In the genomic region with DNA sequence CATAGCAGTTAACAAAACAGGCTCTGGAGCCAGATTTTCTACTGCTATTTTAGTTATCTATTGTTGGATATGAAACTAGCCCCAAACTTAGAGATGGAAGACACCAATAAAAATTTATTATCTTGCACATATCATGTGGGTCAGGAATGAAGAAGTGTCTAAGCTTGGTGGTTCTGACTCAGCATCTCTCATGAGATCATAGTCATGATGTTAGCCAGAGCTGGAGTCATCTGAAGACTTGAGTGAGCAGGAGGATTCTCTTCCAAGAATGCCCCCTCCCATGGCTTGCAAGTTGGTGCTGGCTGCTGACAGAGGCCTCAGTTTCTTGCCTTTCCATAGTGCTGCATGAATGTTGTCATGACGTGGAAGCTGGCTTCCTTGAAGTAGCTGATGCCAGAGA, we compare ENCODE assay signal across 20 cellular contexts.
DNase-seq lines count a peak whose midpoint lies in the region; ATAC-seq, FAIRE-seq and TF ChIP-seq lines count a peak whose summit lies in the region.
"Had no signal": no experiment of that assay in that cellular context is flagged by ENCODE, and none has a peak within 500 bp of the region (broad histone marks: within the 10 kb centered on the region; RNA-seq: fewer than 3 reads in every experiment).

No MANE protein-coding gene starts in this region.

- H3K36me3 ChIP-seq in adipocyte (ENCODE audit: control insufficient read depth, insufficient read depth, low read length, severe bottlenecking): no peaks in the 10 kb centered on the region
- H3K36me3 ChIP-seq: stomach had no signal

- H3K9me3 Mint-ChIP-seq in activated naive CD8-positive, alpha-beta T cell treated with anti-CD3 and anti-CD28 coated beads, Interleukin-2, amount 50 U/mL, for 24 hours: no peaks in the 10 kb centered on the region
- H3K9me3 Mint-ChIP-seq in activated naive CD8-positive, alpha-beta T cell treated with anti-CD3 and anti-CD28 coated beads for 36 hours: no peaks in the 10 kb centered on the region
- H3K9me3 Mint-ChIP-seq in endothelial cell (ENCODE audit: unreplicated experiment): no peaks in the 10 kb centered on the region
- H3K9me3 Mint-ChIP-seq: effector memory CD8-positive, alpha-beta T cell had no signal

- DNase-seq in activated naive CD8-positive, alpha-beta T cell treated with anti-CD3 and anti-CD28 coated beads, Interleukin-2, amount 50 U/mL, for 24 hours: no peak
- no peak for DNase-seq in activated naive CD8-positive, alpha-beta T cell treated with anti-CD3 and anti-CD28 coated beads for 36 hours
- DNase-seq in adipocyte (ENCODE audit: low read depth): peak; percentile 5
- DNase-seq in foreskin keratinocyte: peak; percentile 18 to 52
- no peak for DNase-seq in endothelial cell (ENCODE audit: low spot score)
- DNase-seq in activated CD4-positive, alpha-beta T cell treated with anti-CD3 and anti-CD28 coated beads, Interleukin-2, amount 50 U/mL, for 1 hour: no peak
- no peak for DNase-seq in H54 (ENCODE audit: insufficient read length, low spot score)
- DNase-seq: activated gamma-delta T cell; C1 segment of cervical spinal cord; effector memory CD8-positive, alpha-beta T cell; H9; left cardiac atrium; midbrain; NCI-H2029; NCI-H510A; nephron progenitor cell; posterior cingulate gyrus; stomach had no signal

- H3K27me3 Mint-ChIP-seq in activated naive CD8-positive, alpha-beta T cell treated with anti-CD3 and anti-CD28 coated beads, Interleukin-2, amount 50 U/mL, for 24 hours: peaks cover 5% of the 10 kb centered on the region
- no peaks in the 10 kb centered on the region for H3K27me3 Mint-ChIP-seq in activated naive CD8-positive, alpha-beta T cell treated with anti-CD3 and anti-CD28 coated beads for 36 hours
- H3K27me3 Mint-ChIP-seq in endothelial cell (ENCODE audit: unreplicated experiment): no peaks in the 10 kb centered on the region

- no peak for FAIRE-seq in H54 (lab: Jason Lieb, UNC)
- FAIRE-seq: A204.1 had no signal

- H3K9me3 ChIP-seq in adipocyte (ENCODE audit: control insufficient read depth, low read length): peaks cover 10% of the 10 kb centered on the region

- peak; percentile 33 for ATAC-seq in activated naive CD8-positive, alpha-beta T cell treated with anti-CD3 and anti-CD28 coated beads, Interleukin-2, amount 50 U/mL, for 24 hours
- ATAC-seq in foreskin keratinocyte (peak; percentile 57), HG03520 (IDR thresholded peaks at IDR 0.05; ENCODE audit: unreplicated experiment) (no peak)
- ATAC-seq: effector memory CD8-positive, alpha-beta T cell; left cardiac atrium had no signal

- TF ChIP-seq CTCF in foreskin keratinocyte (conservative IDR thresholded peaks at IDR 0.05) (no peak), endothelial cell (IDR thresholded peaks at IDR 0.05; ENCODE audit: unreplicated experiment) (no peak)

- H3K36me3 Mint-ChIP-seq in activated naive CD8-positive, alpha-beta T cell treated with anti-CD3 and anti-CD28 coated beads, Interleukin-2, amount 50 U/mL, for 24 hours (ENCODE audit: low read depth): no peaks in the 10 kb centered on the region
- no peaks in the 10 kb centered on the region for H3K36me3 Mint-ChIP-seq in activated naive CD8-positive, alpha-beta T cell treated with anti-CD3 and anti-CD28 coated beads for 36 hours
- H3K36me3 Mint-ChIP-seq in endothelial cell (ENCODE audit: low read depth, unreplicated experiment): no peaks in the 10 kb centered on the region

- H3K4me3 Mint-ChIP-seq in activated naive CD8-positive, alpha-beta T cell treated with anti-CD3 and anti-CD28 coated beads, Interleukin-2, amount 50 U/mL, for 24 hours: no peak overlapping the region
- no peak overlapping the region for H3K4me3 Mint-ChIP-seq in activated naive CD8-positive, alpha-beta T cell treated with anti-CD3 and anti-CD28 coated beads for 36 hours
- no peak overlapping the region for H3K4me3 Mint-ChIP-seq in endothelial cell (ENCODE audit: unreplicated experiment)
- H3K4me3 Mint-ChIP-seq: effector memory CD8-positive, alpha-beta T cell; H9; nephron progenitor cell had no signal

- TF ChIP-seq POLR2A in H54 (IDR thresholded peaks at IDR 0.05; ENCODE audit: low read depth, low read length): no peak

- H3K9ac ChIP-seq in adipocyte (ENCODE audit: low read length): no peak overlapping the region

- peaks cover 14% of the 10 kb centered on the region for H3K4me1 ChIP-seq in adipocyte (ENCODE audit: control insufficient read depth, insufficient read depth, low read length)
- no peaks in the 10 kb centered on the region for H3K4me1 ChIP-seq in foreskin keratinocyte

- H3K27me3 ChIP-seq in adipocyte (replicated peaks; ENCODE audit: control insufficient read depth, insufficient read depth, low read length): no peaks in the 10 kb centered on the region
- no peaks in the 10 kb centered on the region for H3K27me3 ChIP-seq in foreskin keratinocyte
- H3K27me3 ChIP-seq: stomach had no signal

- peaks cover 2% of the 10 kb centered on the region for H3K4me1 Mint-ChIP-seq in activated naive CD8-positive, alpha-beta T cell treated with anti-CD3 and anti-CD28 coated beads, Interleukin-2, amount 50 U/mL, for 24 hours
- no peaks in the 10 kb centered on the region for H3K4me1 Mint-ChIP-seq in activated naive CD8-positive, alpha-beta T cell treated with anti-CD3 and anti-CD28 coated beads for 36 hours
- peaks cover 27% of the 10 kb centered on the region for H3K4me1 Mint-ChIP-seq in endothelial cell (ENCODE audit: unreplicated experiment)

- H3K27ac Mint-ChIP-seq in activated naive CD8-positive, alpha-beta T cell treated with anti-CD3 and anti-CD28 coated beads, Interleukin-2, amount 50 U/mL, for 24 hours: no peak overlapping the region
- no peak overlapping the region for H3K27ac Mint-ChIP-seq in activated naive CD8-positive, alpha-beta T cell treated with anti-CD3 and anti-CD28 coated beads for 36 hours
- H3K27ac Mint-ChIP-seq in endothelial cell (ENCODE audit: unreplicated experiment): no peak overlapping the region
- H3K27ac Mint-ChIP-seq: effector memory CD8-positive, alpha-beta T cell; H9; nephron progenitor cell had no signal

- H3K4me3 ChIP-seq in adipocyte (ENCODE audit: low read length): no peak overlapping the region
- H3K4me3 ChIP-seq: stomach had no signal

- no peak overlapping the region for H3K27ac ChIP-seq in foreskin keratinocyte
- H3K27ac ChIP-seq: stomach had no signal

Comparison
In these comparisons a context has a peak if more than half of its experiments do, and no peak if none do; other contexts are left out.
1. DNase-seq: peak in adipocyte (single experiment) and foreskin keratinocyte (2 of 2); none in activated naive CD8-positive, alpha-beta T cell treated with anti-CD3 and anti-CD28 coated beads, Interleukin-2, amount 50 U/mL, for 24 hours (single experiment), activated naive CD8-positive, alpha-beta T cell treated with anti-CD3 and anti-CD28 coated beads for 36 hours (single experiment), endothelial cell (single experiment), activated CD4-positive, alpha-beta T cell treated with anti-CD3 and anti-CD28 coated beads, Interleukin-2, amount 50 U/mL, for 1 hour (single experiment) and H54 (single experiment).